ENCODE assay signal across 8 cellular contexts in the genomic region with DNA sequence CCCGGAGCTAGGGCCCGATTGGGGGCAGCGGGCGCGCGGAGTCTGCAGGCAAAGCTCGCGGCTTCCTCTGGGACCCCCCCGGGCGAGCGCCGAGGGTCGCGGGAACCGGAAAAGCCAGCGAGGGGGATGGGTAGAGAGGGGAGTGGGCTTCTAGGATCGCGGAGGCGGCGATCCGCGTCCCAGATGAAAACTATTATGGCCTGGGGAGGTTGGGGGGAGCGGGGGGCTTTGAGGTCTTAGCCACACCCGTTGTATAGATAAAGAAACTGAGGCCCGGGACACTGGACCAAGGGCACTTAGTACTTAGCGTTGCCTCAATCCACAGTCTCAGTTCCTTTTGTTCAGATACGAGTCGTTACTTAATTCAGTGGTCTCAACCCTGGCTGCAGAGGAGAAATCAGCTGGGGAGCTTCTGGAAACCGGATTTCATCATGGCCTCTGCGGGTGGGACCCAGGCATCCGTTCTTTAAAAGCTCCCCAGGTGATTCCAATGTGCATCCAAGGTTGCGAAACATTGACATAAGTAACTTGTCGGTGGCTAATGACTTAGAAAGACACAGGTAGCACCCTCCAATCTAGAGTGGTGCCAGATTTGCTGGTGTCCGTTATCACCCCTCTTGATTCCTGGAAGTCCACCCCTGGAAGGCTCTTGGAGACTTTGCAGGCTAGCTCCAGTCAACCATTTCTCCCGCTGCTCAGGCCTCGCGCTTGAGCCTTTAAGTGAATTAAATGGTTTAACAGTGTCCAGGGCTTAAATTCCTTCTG.
DNase-seq lines count a peak whose midpoint lies in the region; TF ChIP-seq lines count a peak whose summit lies in the region.

No MANE protein-coding gene starts in this region.

- H3K27me3 ChIP-seq in NT2/D1 (ENCODE audit: insufficient read depth, insufficient read length), result peaks cover 6% of the 10 kb centered on the region

- TF ChIP-seq CTCF in epithelial cell of esophagus (IDR thresholded peaks at IDR 0.05; ENCODE audit: insufficient read depth, low read depth, low read length, missing control alignments), result no peak
- TF ChIP-seq CTCF in progenitor cell of endocrine pancreas (IDR thresholded peaks at IDR 0.05; ENCODE audit: unreplicated experiment), result no peak

- H3K4me3 Mint-ChIP-seq in progenitor cell of endocrine pancreas (ENCODE audit: low read depth), result peak overlapping the region; percentile 73

- H3K9me3 Mint-ChIP-seq in progenitor cell of endocrine pancreas (ENCODE audit: low read depth), result peaks cover 6% of the 10 kb centered on the region

- DNase-seq in ELF-1 (ENCODE audit: low read depth, low spot score) (peak; percentile 66), NT2/D1 (ENCODE audit: low read depth, low spot score) (no peak), epithelial cell of esophagus (ENCODE audit: low read depth) (peak; percentile 9), progenitor cell of endocrine pancreas (ENCODE audit: low spot score, unreplicated experiment) (no peak), HuH-7.5 (ENCODE audit: low spot score) (no peak), NAMALWA (ENCODE audit: low spot score) (no peak), DMS153 treated with DMSO at 0.1 percent for 48 hours (lab: John Stamatoyannopoulos, UW; ENCODE audit: unreplicated experiment) (no peak), hippocampal formation (lab: John Stamatoyannopoulos, UW) (no peak)

- H3K9me3 ChIP-seq in NT2/D1 (ENCODE audit: insufficient read depth, low read length), result no peaks in the 10 kb centered on the region

- H3K27ac Mint-ChIP-seq in progenitor cell of endocrine pancreas, result peak overlapping the region; percentile 92

- H3K4me3 ChIP-seq in NT2/D1 (ENCODE audit: insufficient read length, low read depth), result peak overlapping the region; percentile 49
- H3K4me3 ChIP-seq in epithelial cell of esophagus (ENCODE audit: low read length), result peak overlapping the region; percentile 21

- H3K9ac ChIP-seq in NT2/D1 (ENCODE audit: insufficient read length, low read depth), result peak overlapping the region; percentile 72

- peaks cover 4% of the 10 kb centered on the region for H3K36me3 Mint-ChIP-seq in progenitor cell of endocrine pancreas (ENCODE audit: insufficient read depth)

- peaks cover 1% of the 10 kb centered on the region for H3K4me1 Mint-ChIP-seq in progenitor cell of endocrine pancreas (ENCODE audit: low read depth)

- H3K4me1 ChIP-seq in NT2/D1 (ENCODE audit: insufficient read depth, insufficient read length), result peaks cover 3% of the 10 kb centered on the region

- H3K27me3 Mint-ChIP-seq in progenitor cell of endocrine pancreas, result no peaks in the 10 kb centered on the region

- peaks cover 5% of the 10 kb centered on the region for H3K36me3 ChIP-seq in NT2/D1 (ENCODE audit: insufficient read depth, insufficient read length, low read length)

Comparison
In these comparisons a context has a peak if more than half of its experiments do, and no peak if none do; other contexts are left out.
1. DNase-seq: peak in ELF-1 (single experiment) and epithelial cell of esophagus (single experiment); none in NT2/D1 (single experiment), progenitor cell of endocrine pancreas (single experiment), HuH-7.5 (single experiment), NAMALWA (single experiment), DMS153 treated with DMSO at 0.1 percent for 48 hours (single experiment) and hippocampal formation (0 of 2).